Comparison of ENCODE assay signal across 1 cellular context in genomic region chr10:17454181-17454800, GRCh38.
TF ChIP-seq lines count a peak whose summit lies in the region.

Gene ST8SIA6 (minus strand): TSS chr10:17454595. CDS start chr10:17454255, 340 bp downstream.

TF ChIP-seq in GM23338, 12 proteins besides CTCF, POLR2A, EP300 and RAD21 (continued from another document):
- TF ChIP-seq ZNF462 (CRISPR knock-in tag; IDR thresholded peaks at IDR 0.05) (no peak), ZNF331 (CRISPR knock-in tag; IDR thresholded peaks at IDR 0.05; ENCODE audit: low read depth) (no peak), ETS1 (IDR thresholded peaks at IDR 0.05) (no peak), EZH2 (IDR thresholded peaks at IDR 0.05; ENCODE audit: low read depth, unreplicated experiment) (no peak), NANOG (IDR thresholded peaks at IDR 0.05; ENCODE audit: borderline replicate concordance) (no peak), EZH2phosphoT487 (IDR thresholded peaks at IDR 0.05; ENCODE audit: unreplicated experiment) (no peak)
